Comparison of ENCODE assay signal across 9 cellular contexts in genomic region chr3:40458473-40458872, GRCh38. TPM values are rescaled to one million over a fixed set of nuclear protein-coding genes. Genes with fewer than 3 reads are reported as not detected.
DNase-seq lines count a peak whose midpoint lies in the region; ATAC-seq and TF ChIP-seq lines count a peak whose summit lies in the region.
"Had no signal": no experiment of that assay in that cellular context is flagged by ENCODE, and none has a peak within 500 bp of the region (broad histone marks: within the 10 kb centered on the region; RNA-seq: fewer than 3 reads in every experiment).

No MANE protein-coding gene starts in this region.

- H3K9me3 Mint-ChIP-seq in activated naive CD4-positive, alpha-beta T cell treated with anti-CD3 and anti-CD28 coated beads for 36 hours: no peaks in the 10 kb centered on the region
- H3K9me3 Mint-ChIP-seq in activated naive CD4-positive, alpha-beta T cell treated with anti-CD3 and anti-CD28 coated beads, Interleukin-2, amount 50 U/mL, for 72 hours: no peaks in the 10 kb centered on the region
- H3K9me3 Mint-ChIP-seq in immature natural killer cell: no peaks in the 10 kb centered on the region

- peak overlapping the region in 1 of 2 donors; percentile 82 for H3K27ac ChIP-seq in thoracic aorta

- peaks cover 16 to 33% of the 10 kb centered on the region in 2 donors for H3K4me1 ChIP-seq in thoracic aorta (ENCODE audit: control insufficient read depth in 1 of 2, low read depth in 2 of 2)

- peak overlapping the region; percentile 80 for H3K27ac Mint-ChIP-seq in activated naive CD4-positive, alpha-beta T cell treated with anti-CD3 and anti-CD28 coated beads for 36 hours
- H3K27ac Mint-ChIP-seq in activated naive CD4-positive, alpha-beta T cell treated with anti-CD3 and anti-CD28 coated beads, Interleukin-2, amount 50 U/mL, for 72 hours: peak overlapping the region; percentile 87 to 97
- peak overlapping the region; percentile 79 to 96 (median 88) for H3K27ac Mint-ChIP-seq in immature natural killer cell

- no peaks in the 10 kb centered on the region for H3K9me3 ChIP-seq in thoracic aorta

- CTCF ChIA-PET in activated naive CD4-positive, alpha-beta T cell treated with anti-CD3 and anti-CD28 coated beads for 36 hours (lab: Charles Lee): interaction anchor here (0.7 kb wide), 1 partner anchor 66 kb away, joined by 3 read pairs; the partner anchor contains the start of gene ZNF621

- peaks cover 50% of the 10 kb centered on the region for H3K36me3 Mint-ChIP-seq in activated naive CD4-positive, alpha-beta T cell treated with anti-CD3 and anti-CD28 coated beads for 36 hours (ENCODE audit: low read depth)
- peaks cover 31 to 47% of the 10 kb centered on the region in 2 donors for H3K36me3 Mint-ChIP-seq in activated naive CD4-positive, alpha-beta T cell treated with anti-CD3 and anti-CD28 coated beads, Interleukin-2, amount 50 U/mL, for 72 hours
- H3K36me3 Mint-ChIP-seq in immature natural killer cell: peaks cover 12 to 38% (median 21%) of the 10 kb centered on the region in 3 donors

- peak overlapping the region; percentile 95 for H3K4me3 ChIP-seq in thoracic aorta

- no peak for DNase-seq in activated naive CD4-positive, alpha-beta T cell treated with anti-CD3 and anti-CD28 coated beads for 36 hours
- DNase-seq in activated naive CD4-positive, alpha-beta T cell (lab: John Stamatoyannopoulos, UW): no peak
- DNase-seq in activated naive CD4-positive, alpha-beta T cell treated with anti-CD3 and anti-CD28 coated beads, Interleukin-2, amount 50 U/mL, for 72 hours (ENCODE audit: low spot score in 2 of 2): no peak
- DNase-seq in immature natural killer cell: no peak
- no peak for DNase-seq in thoracic aorta (ENCODE audit: low spot score)
- no peak for DNase-seq in left colon
- DNase-seq: NCI-H187 had no signal

- no peak for TF ChIP-seq CTCF in thoracic aorta (IDR thresholded peaks at IDR 0.05)

- no peaks in the 10 kb centered on the region for H3K27me3 Mint-ChIP-seq in activated naive CD4-positive, alpha-beta T cell treated with anti-CD3 and anti-CD28 coated beads for 36 hours (ENCODE audit: low read depth)
- peaks cover 2 to 12% (median 9%) of the 10 kb centered on the region in 3 donors for H3K27me3 Mint-ChIP-seq in immature natural killer cell (ENCODE audit: low read depth in 3 of 3)

- peak overlapping the region; percentile 85 for H3K4me3 Mint-ChIP-seq in activated naive CD4-positive, alpha-beta T cell treated with anti-CD3 and anti-CD28 coated beads for 36 hours
- peak overlapping the region; percentile 89 to 96 (median 92) for H3K4me3 Mint-ChIP-seq in immature natural killer cell

- no peak for ATAC-seq in activated naive CD4-positive, alpha-beta T cell treated with anti-CD3 and anti-CD28 coated beads, Interleukin-2, amount 50 U/mL, for 72 hours
- ATAC-seq in thoracic aorta (ENCODE audit: insufficient number of reproducible peaks, low FRiP score, low read depth): no peak
- ATAC-seq in GM21786 (IDR thresholded peaks at IDR 0.05; ENCODE audit: unreplicated experiment): no peak
- ATAC-seq in left colon: no peak
- no peak for ATAC-seq in HG03354 (IDR thresholded peaks at IDR 0.05; ENCODE audit: poor library complexity, severe bottlenecking, unreplicated experiment)

- intact Hi-C loops in activated naive CD4-positive, alpha-beta T cell treated with anti-CD3 and anti-CD28 coated beads for 36 hours (cut with micrococcal nuclease): loop anchor here (10.0 kb wide), 1 partner anchor 1194 kb away; no protein-coding TSS in a partner anchor
- intact Hi-C loops in left colon (cut with DNase I, micrococcal nuclease): no loop called here

- peaks cover 48% of the 10 kb centered on the region for H3K4me1 Mint-ChIP-seq in activated naive CD4-positive, alpha-beta T cell treated with anti-CD3 and anti-CD28 coated beads for 36 hours (ENCODE audit: low read depth)
- H3K4me1 Mint-ChIP-seq in immature natural killer cell: peaks cover 35 to 52% of the 10 kb centered on the region in 2 donors

- no peaks in the 10 kb centered on the region for H3K27me3 ChIP-seq in thoracic aorta (replicated peaks; ENCODE audit: insufficient read depth)

- peaks cover 34% of the 10 kb centered on the region for H3K36me3 ChIP-seq in thoracic aorta

RNA-seq across cellular contexts. Expression of gene RPL14, which starts 1.3 kb away (rescaled TPM):
- 1,000 to 10,000 TPM; 3,841 to 3,850 TPM for total RNA-seq in activated naive CD4-positive, alpha-beta T cell treated with anti-CD3 and anti-CD28 coated beads for 36 hours
- 1,000 to 10,000 TPM; 2,715 to 3,354 TPM for total RNA-seq in activated naive CD4-positive, alpha-beta T cell treated with anti-CD3 and anti-CD28 coated beads, Interleukin-2, amount 50 U/mL, for 72 hours
- polyA plus RNA-seq in immature natural killer cell: 100 to 1,000 TPM; 355 to 912 (median 682) TPM
- total RNA-seq in thoracic aorta (100 to 1,000 TPM; 145 to 291 TPM), left colon (1,000 to 10,000 TPM; 1,376 to 1,424 TPM)

RNA-seq across cellular contexts. Expression of gene ZNF619, which starts 18.4 kb away (rescaled TPM):
- total RNA-seq in activated naive CD4-positive, alpha-beta T cell treated with anti-CD3 and anti-CD28 coated beads for 36 hours: 1 to 10 TPM; 4.2 to 4.7 TPM
- total RNA-seq in activated naive CD4-positive, alpha-beta T cell treated with anti-CD3 and anti-CD28 coated beads, Interleukin-2, amount 50 U/mL, for 72 hours: 1 to 10 TPM in 1 of 2 donors, under 1 TPM in 1; 0.91 to 5.7 TPM
- 1 to 10 TPM; 1.8 to 4.7 (median 2.6) TPM for polyA plus RNA-seq in immature natural killer cell
- total RNA-seq in thoracic aorta: 1 to 10 TPM; 3.8 to 4.0 TPM
- total RNA-seq in left colon: 10 to 100 TPM in 1 of 2 donors, 1 to 10 TPM in 1; 6.5 to 11.7 TPM

RNA-seq across cellular contexts. Expression of gene ZNF620, which starts 47.4 kb away (rescaled TPM):
- 1 to 10 TPM; 2.3 TPM for total RNA-seq in activated naive CD4-positive, alpha-beta T cell treated with anti-CD3 and anti-CD28 coated beads for 36 hours
- 1 to 10 TPM; 4.3 to 4.9 TPM for total RNA-seq in activated naive CD4-positive, alpha-beta T cell treated with anti-CD3 and anti-CD28 coated beads, Interleukin-2, amount 50 U/mL, for 72 hours
- 1 to 10 TPM; 1.3 to 4.7 (median 1.7) TPM for polyA plus RNA-seq in immature natural killer cell
- total RNA-seq in thoracic aorta: 1 to 10 TPM; 2.8 to 3.1 TPM
- total RNA-seq in left colon: 1 to 10 TPM; 4.1 to 5.0 TPM

Comparison
In these comparisons a context has a peak if more than half of its experiments do, and no peak if none do; other contexts are left out.
1. RNA of gene RPL14, which starts 1.3 kb away (total RNA-seq): 3,841 to 3,850 TPM in activated naive CD4-positive, alpha-beta T cell treated with anti-CD3 and anti-CD28 coated beads for 36 hours, 2,715 to 3,354 TPM in activated naive CD4-positive, alpha-beta T cell treated with anti-CD3 and anti-CD28 coated beads, Interleukin-2, amount 50 U/mL, for 72 hours and 1,376 to 1,424 TPM in left colon; 145 to 291 TPM in thoracic aorta; every median in the first group is over 4 times any median in the second.
2. Peak in every context shown above with its lines, with median percentiles within 50 percentile points of each other: H3K27ac Mint-ChIP-seq.